ENCODE assay signal across 8 cellular contexts in the genomic region with DNA sequence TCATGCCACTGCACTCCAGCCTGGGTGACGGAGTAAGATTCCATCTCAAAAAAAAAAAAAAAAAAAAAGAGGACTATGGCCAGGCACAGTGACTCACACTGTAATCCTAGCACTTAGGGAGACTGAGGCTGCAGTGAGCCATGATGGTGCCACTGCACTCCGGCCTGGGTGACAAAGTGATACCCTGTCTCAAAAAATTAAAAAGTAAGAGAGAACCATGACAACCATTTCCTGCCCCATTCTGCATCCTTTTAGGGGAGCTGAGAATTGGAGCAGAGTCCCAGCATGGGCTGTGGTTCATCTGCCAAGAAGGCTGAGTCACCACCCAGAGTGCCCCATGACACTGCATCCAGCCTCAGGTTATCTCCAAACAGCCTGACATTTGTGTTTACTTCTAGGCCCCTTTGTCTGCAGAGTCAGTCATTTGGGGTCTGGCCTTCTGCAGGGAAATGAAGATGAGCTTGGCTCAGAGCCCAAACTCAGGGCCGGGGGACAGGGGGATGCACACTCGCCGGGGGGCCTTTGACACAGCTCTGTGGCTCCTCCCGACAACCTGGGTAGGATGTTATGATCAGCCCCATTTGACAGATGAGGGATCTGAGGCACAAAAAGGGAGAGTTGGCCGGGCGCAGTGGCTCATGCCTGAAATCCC. TPM values are rescaled to one million over a fixed set of nuclear protein-coding genes. Genes with fewer than 3 reads are reported as not detected.
DNase-seq lines count a peak whose midpoint lies in the region; ATAC-seq and TF ChIP-seq lines count a peak whose summit lies in the region.

No MANE protein-coding gene starts in this region.

- CTCF ChIA-PET in HEK293 (lab: Yijun Ruan, JAX): interaction anchor here (0.7 to 2.1 kb wide), 4 partner anchors 11 to 234 kb away, joined by 3 to 9 read pairs (median 6); a partner anchor contains a TSS

- no peaks in the 10 kb centered on the region for H3K79me2 ChIP-seq in ACC112 (ENCODE audit: control insufficient read depth, insufficient read depth, low read length, unreplicated experiment)

- H3K4me1 ChIP-seq in ACC112 (ENCODE audit: control insufficient read depth, insufficient read depth, low read length, unreplicated experiment) (peaks cover 14% of the 10 kb centered on the region), HEK293 (ENCODE audit: control insufficient read depth, insufficient read depth, low read length) (peaks cover 3% of the 10 kb centered on the region), thoracic aorta (ENCODE audit: control insufficient read depth in 1 of 2, low read depth in 2 of 2) (peaks cover 35 to 88% of the 10 kb centered on the region in 2 donors)

- peak; percentile 26 to 36 for DNase-seq in activated CD4-positive, alpha-beta T cell treated with anti-CD3 and anti-CD28 coated beads, Interleukin-2, amount 50 U/mL, for 48 hours
- DNase-seq in Right ventricle myocardium superior (no peak), thoracic aorta (ENCODE audit: low spot score) (no peak), superior temporal gyrus (ENCODE audit: extremely low spot score) (no peak)
- DNase-seq in activated effector memory CD4-positive, alpha-beta T cell treated with Interleukin-2 at 50 U/mL for 16 hours: no peak

- TF ChIP-seq CTCF in HEK293 (tag by site-specific recombination; IDR thresholded peaks at IDR 0.05): no peak
- no peak for TF ChIP-seq CTCF in thoracic aorta (IDR thresholded peaks at IDR 0.05)

- intact Hi-C loops in Right ventricle myocardium superior (cut with DNase I): no loop called here

- H2AFZ ChIP-seq in ACC112 (ENCODE audit: low read length, unreplicated experiment): no peak overlapping the region

- H3K27me3 ChIP-seq in ACC112 (ENCODE audit: insufficient read depth, low read length): no peaks in the 10 kb centered on the region
- no peaks in the 10 kb centered on the region for H3K27me3 ChIP-seq in thoracic aorta (replicated peaks; ENCODE audit: insufficient read depth)

- no peaks in the 10 kb centered on the region for H3K9me3 ChIP-seq in HEK293 (ENCODE audit: control insufficient read depth, insufficient read depth, low read depth, low read length)
- H3K9me3 ChIP-seq in thoracic aorta: no peaks in the 10 kb centered on the region

- ATAC-seq in Right ventricle myocardium superior (ENCODE audit: poor library complexity) (peak; percentile 19), thoracic aorta (ENCODE audit: insufficient number of reproducible peaks, low FRiP score, low read depth) (peak; percentile 61), GM18511 (IDR thresholded peaks at IDR 0.05; ENCODE audit: unreplicated experiment) (no peak)

- POLR2A ChIA-PET in HEK293 (lab: Yijun Ruan, JAX): interaction anchor here (0.6 to 1.4 kb wide), 8 partner anchors 12 to 161 kb away, joined by 3 to 9 read pairs (median 3); a partner anchor contains a TSS

- no peak overlapping the region for H3K4me3 ChIP-seq in ACC112 (ENCODE audit: low read depth, low read length)
- H3K4me3 ChIP-seq in HEK293 (ENCODE audit: low read depth, low read length): no peak overlapping the region
- no peak overlapping the region for H3K4me3 ChIP-seq in thoracic aorta

- peak overlapping the region; percentile 41; the same call in 1 of the 2 replicates for H3K27ac ChIP-seq in ACC112 (ENCODE audit: low read depth, low read length)
- peak overlapping the region; percentile 24; the same call in 1 of the 2 replicates for H3K27ac ChIP-seq in HEK293 (ENCODE audit: extremely low read depth, low read depth, low read length)
- H3K27ac ChIP-seq in thoracic aorta: peak overlapping the region; percentile 96 to 98

- H3K36me3 ChIP-seq in ACC112 (ENCODE audit: insufficient read depth, low read length): no peaks in the 10 kb centered on the region
- H3K36me3 ChIP-seq in HEK293 (ENCODE audit: control insufficient read depth in 2 of 2, insufficient read depth in 1 of 2, low read length in 2 of 2): no peaks in the 10 kb centered on the region
- no peaks in the 10 kb centered on the region for H3K36me3 ChIP-seq in thoracic aorta

TF ChIP-seq in HEK293, 187 proteins besides CTCF, POLR2A, EP300 and RAD21 (continues in another document):
- TF ChIP-seq, protein P1, sequence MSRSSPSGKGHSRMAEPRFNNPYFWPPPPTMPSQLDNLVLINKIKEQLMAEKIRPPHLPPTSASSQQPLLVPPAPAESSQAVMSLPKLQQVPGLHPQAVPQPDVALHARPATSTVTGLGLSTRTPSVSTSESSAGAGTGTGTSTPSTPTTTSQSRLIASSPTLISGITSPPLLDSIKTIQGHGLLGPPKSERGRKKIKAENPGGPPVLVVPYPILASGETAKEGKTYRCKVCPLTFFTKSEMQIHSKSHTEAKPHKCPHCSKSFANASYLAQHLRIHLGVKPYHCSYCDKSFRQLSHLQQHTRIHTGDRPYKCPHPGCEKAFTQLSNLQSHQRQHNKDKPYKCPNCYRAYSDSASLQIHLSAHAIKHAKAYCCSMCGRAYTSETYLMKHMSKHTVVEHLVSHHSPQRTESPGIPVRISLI (tag by site-specific recombination; IDR thresholded peaks at IDR 0.05): peak; percentile 79; the same call in 1 of the 2 replicates
- TF ChIP-seq GLIS2 (tag by site-specific recombination; IDR thresholded peaks at IDR 0.05): peak; percentile 36
- no peak for TF ChIP-seq ZNF792 (tag by site-specific recombination; IDR thresholded peaks at IDR 0.05)
- TF ChIP-seq ZNF239 (tag by site-specific recombination; IDR thresholded peaks at IDR 0.05): no peak
- TF ChIP-seq ZNF146 (tag by site-specific recombination; IDR thresholded peaks at IDR 0.05): no peak
- TF ChIP-seq ZFP41 (tag by site-specific recombination; IDR thresholded peaks at IDR 0.05; ENCODE audit: borderline replicate concordance): no peak
- TF ChIP-seq KLF10 (tag by site-specific recombination; IDR thresholded peaks at IDR 0.05): no peak
- 0 out of 2 replicates have a peak, but pooled peaks have one; percentile 60 for TF ChIP-seq ZEB2 (tag by site-specific recombination; IDR thresholded peaks at IDR 0.05)
- TF ChIP-seq, protein P2, sequence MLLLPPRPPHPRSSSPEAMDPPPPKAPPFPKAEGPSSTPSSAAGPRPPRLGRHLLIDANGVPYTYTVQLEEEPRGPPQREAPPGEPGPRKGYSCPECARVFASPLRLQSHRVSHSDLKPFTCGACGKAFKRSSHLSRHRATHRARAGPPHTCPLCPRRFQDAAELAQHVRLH (tag by site-specific recombination; IDR thresholded peaks at IDR 0.05): no peak
- peak; percentile 90 for TF ChIP-seq ZNF600 (tag by site-specific recombination; IDR thresholded peaks at IDR 0.05)
- TF ChIP-seq ZNF37A (tag by site-specific recombination; IDR thresholded peaks at IDR 0.05): no peak
- TF ChIP-seq SP7 (tag by site-specific recombination; IDR thresholded peaks at IDR 0.05): 0 out of 2 replicates have a peak, but pooled peaks have one; percentile 42
- TF ChIP-seq ZNF629 (tag by site-specific recombination; IDR thresholded peaks at IDR 0.05): peak; percentile 51; the same call in 1 of the 2 replicates
- TF ChIP-seq REPIN1 (tag by site-specific recombination; IDR thresholded peaks at IDR 0.05; ENCODE audit: low read depth): no peak
- TF ChIP-seq ZNF112 (tag by site-specific recombination; IDR thresholded peaks at IDR 0.05): no peak
- no peak for TF ChIP-seq GLIS1 (tag by site-specific recombination; IDR thresholded peaks at IDR 0.05)
- TF ChIP-seq, protein P3, sequence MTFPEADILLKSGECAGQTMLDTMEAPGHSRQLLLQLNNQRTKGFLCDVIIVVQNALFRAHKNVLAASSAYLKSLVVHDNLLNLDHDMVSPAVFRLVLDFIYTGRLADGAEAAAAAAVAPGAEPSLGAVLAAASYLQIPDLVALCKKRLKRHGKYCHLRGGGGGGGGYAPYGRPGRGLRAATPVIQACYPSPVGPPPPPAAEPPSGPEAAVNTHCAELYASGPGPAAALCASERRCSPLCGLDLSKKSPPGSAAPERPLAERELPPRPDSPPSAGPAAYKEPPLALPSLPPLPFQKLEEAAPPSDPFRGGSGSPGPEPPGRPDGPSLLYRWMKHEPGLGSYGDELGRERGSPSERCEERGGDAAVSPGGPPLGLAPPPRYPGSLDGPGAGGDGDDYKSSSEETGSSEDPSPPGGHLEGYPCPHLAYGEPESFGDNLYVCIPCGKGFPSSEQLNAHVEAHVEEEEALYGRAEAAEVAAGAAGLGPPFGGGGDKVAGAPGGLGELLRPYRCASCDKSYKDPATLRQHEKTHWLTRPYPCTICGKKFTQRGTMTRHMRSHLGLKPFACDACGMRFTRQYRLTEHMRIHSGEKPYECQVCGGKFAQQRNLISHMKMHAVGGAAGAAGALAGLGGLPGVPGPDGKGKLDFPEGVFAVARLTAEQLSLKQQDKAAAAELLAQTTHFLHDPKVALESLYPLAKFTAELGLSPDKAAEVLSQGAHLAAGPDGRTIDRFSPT (tag by site-specific recombination; IDR thresholded peaks at IDR 0.05): 0 out of 2 replicates have a peak, but pooled peaks have one; percentile 27
- peak; percentile 70 for TF ChIP-seq ZBTB17 (tag by site-specific recombination; IDR thresholded peaks at IDR 0.05)
- TF ChIP-seq, protein P4, sequence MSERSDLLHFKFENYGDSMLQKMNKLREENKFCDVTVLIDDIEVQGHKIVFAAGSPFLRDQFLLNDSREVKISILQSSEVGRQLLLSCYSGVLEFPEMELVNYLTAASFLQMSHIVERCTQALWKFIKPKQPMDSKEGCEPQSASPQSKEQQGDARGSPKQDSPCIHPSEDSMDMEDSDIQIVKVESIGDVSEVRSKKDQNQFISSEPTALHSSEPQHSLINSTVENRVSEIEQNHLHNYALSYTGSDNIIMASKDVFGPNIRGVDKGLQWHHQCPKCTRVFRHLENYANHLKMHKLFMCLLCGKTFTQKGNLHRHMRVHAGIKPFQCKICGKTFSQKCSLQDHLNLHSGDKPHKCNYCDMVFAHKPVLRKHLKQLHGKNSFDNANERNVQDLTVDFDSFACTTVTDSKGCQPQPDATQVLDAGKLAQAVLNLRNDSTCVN (tag by site-specific recombination; optimal IDR thresholded peaks at IDR 0.05): no peak
- no peak for TF ChIP-seq ZNF2 (tag by site-specific recombination; IDR thresholded peaks at IDR 0.05)
- no peak for TF ChIP-seq ZIC2 (tag by site-specific recombination; IDR thresholded peaks at IDR 0.05)
- no peak for TF ChIP-seq ZNF391 (tag by site-specific recombination; IDR thresholded peaks at IDR 0.05; ENCODE audit: borderline replicate concordance, low read depth)
- no peak for TF ChIP-seq ZNF23 (tag by site-specific recombination; IDR thresholded peaks at IDR 0.05; ENCODE audit: borderline replicate concordance)
- no peak for TF ChIP-seq YY1 (tag by site-specific recombination; IDR thresholded peaks at IDR 0.05)

RNA-seq across cellular contexts. Expression of a gene that starts 4.7 kb away (rescaled TPM):
- total RNA-seq in Right ventricle myocardium superior (252 TPM), thoracic aorta (100 to 1,000 TPM in 1 of 2 donors, 10 to 100 TPM in 1; 73.2 to 112 TPM)

RNA-seq across cellular contexts. Expression of a gene that starts 21.3 kb away (rescaled TPM):
- total RNA-seq in Right ventricle myocardium superior (18.3 TPM), thoracic aorta (10 to 100 TPM; 17.6 to 38.1 TPM)

RNA-seq across cellular contexts. Expression of a gene that starts 24.1 kb away (rescaled TPM):
- total RNA-seq in Right ventricle myocardium superior: 13.9 TPM
- total RNA-seq in thoracic aorta: 10 to 100 TPM; 24.9 to 25.3 TPM

RNA-seq across cellular contexts. Expression of a gene that starts 55.3 kb away (rescaled TPM):
- total RNA-seq in Right ventricle myocardium superior (38.4 TPM), thoracic aorta (10 to 100 TPM; 21.9 to 22.9 TPM)

RNA-seq across cellular contexts. Expression of a gene that starts 55.6 kb away (rescaled TPM):
- total RNA-seq in Right ventricle myocardium superior (143 TPM), thoracic aorta (100 to 1,000 TPM; 126 to 131 TPM)

Comparison
In these comparisons a context has a peak if more than half of its experiments do, and no peak if none do; other contexts are left out.
1. H3K27ac ChIP-seq: peak in every context shown above with its lines; median percentile 97 in thoracic aorta; 41 in ACC112; 24 in HEK293.
2. DNase-seq: peak in activated CD4-positive, alpha-beta T cell treated with anti-CD3 and anti-CD28 coated beads, Interleukin-2, amount 50 U/mL, for 48 hours (2 of 2); none in Right ventricle myocardium superior (single experiment), thoracic aorta (single experiment), activated effector memory CD4-positive, alpha-beta T cell treated with Interleukin-2 at 50 U/mL for 16 hours (single experiment) and superior temporal gyrus (single experiment).